Comparison of ENCODE assay signal across 13 cellular contexts in the genomic region with DNA sequence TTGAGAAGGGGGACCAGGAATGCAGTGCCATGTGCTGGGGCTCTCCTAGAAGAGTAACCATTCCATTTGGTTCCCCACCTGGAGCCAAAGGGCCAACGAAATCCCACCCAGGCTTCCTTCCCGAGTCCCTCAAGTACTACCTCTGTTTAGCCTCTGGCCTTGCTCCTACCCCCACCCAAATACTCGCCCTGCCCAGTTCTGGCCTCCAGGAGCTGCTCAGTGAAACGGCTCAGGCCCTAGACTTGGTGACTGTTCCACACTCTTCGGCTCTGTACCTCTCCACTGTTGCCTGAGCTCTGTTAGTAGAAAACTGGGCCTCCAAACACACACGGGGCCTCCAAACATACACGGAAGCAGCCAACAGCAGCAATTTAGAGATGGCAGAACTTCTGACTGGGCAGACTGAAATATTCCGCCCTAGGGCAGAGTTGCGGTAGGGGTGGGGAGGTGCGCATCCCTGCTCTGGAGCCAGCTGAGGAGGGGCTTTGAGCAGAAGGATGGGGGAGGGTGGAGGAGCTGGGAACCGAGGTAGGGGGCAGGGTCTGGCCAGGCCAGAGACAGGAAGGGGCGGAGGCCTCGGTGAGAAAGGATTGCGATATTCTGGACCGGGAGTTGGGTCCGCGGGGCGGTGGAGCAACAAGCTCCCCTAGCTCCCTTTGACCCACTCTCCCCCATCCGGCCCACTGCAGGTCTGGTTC. TPM values are rescaled to one million over a fixed set of nuclear protein-coding genes. Genes with fewer than 3 reads are reported as not detected.
DNase-seq lines count a peak whose midpoint lies in the region; ATAC-seq lines count a peak whose summit lies in the region.
"Had no signal": no experiment of that assay in that cellular context is flagged by ENCODE, and none has a peak within 500 bp of the region (broad histone marks: within the 10 kb centered on the region; RNA-seq: fewer than 3 reads in every experiment).

No MANE protein-coding gene starts in this region.

- no peaks in the 10 kb centered on the region for H3K9me3 Mint-ChIP-seq in activated naive CD4-positive, alpha-beta T cell treated with anti-CD3 and anti-CD28 coated beads, Interleukin-2, amount 10 ng/mL, durations not matched to agents 7 days and 5 days
- peaks cover 1% of the 10 kb centered on the region for H3K9me3 Mint-ChIP-seq in activated T-helper 1 cell treated with anti-CD3 and anti-CD28 coated beads, Interleukin-12 subunit alpha, Interleukin-12 subunit beta, Interleukin-2, Interleukin-4 antibody, amounts not matched to agents 30 ng/mL and 10 ng/mL and 1 ng/mL, durations not matched to agents 14 hours and 24 hours and 36 hours
- peaks cover 0 to 4% (median under 1%) of the 10 kb centered on the region in 6 donors for H3K9me3 Mint-ChIP-seq in immature natural killer cell
- H3K9me3 Mint-ChIP-seq in stimulated activated memory B cell treated with anti-CD40 and anti-IgM and Interleukin-4, amounts not matched to agents 10 μg/mL and 1 μg/mL and 100 μg/mL, for 72 hours, result peaks cover 8% of the 10 kb centered on the region

- H3K36me3 Mint-ChIP-seq in activated naive CD4-positive, alpha-beta T cell treated with anti-CD3 and anti-CD28 coated beads, Interleukin-2, amount 10 ng/mL, durations not matched to agents 7 days and 5 days, result peaks cover 11% of the 10 kb centered on the region
- H3K36me3 Mint-ChIP-seq in activated T-helper 1 cell treated with anti-CD3 and anti-CD28 coated beads, Interleukin-12 subunit alpha, Interleukin-12 subunit beta, Interleukin-2, Interleukin-4 antibody, amounts not matched to agents 30 ng/mL and 10 ng/mL and 1 ng/mL, durations not matched to agents 14 hours and 24 hours and 36 hours (ENCODE audit: low read depth), result peaks cover 7% of the 10 kb centered on the region
- H3K36me3 Mint-ChIP-seq in immature natural killer cell, result peaks cover 0 to 1% (median 0%) of the 10 kb centered on the region in 3 donors
- H3K36me3 Mint-ChIP-seq in stimulated activated memory B cell treated with anti-CD40 and anti-IgM and Interleukin-4, amounts not matched to agents 10 μg/mL and 1 μg/mL and 100 μg/mL, for 72 hours, result no peaks in the 10 kb centered on the region

- peak overlapping the region; percentile 55 for H3K4me3 Mint-ChIP-seq in activated naive CD4-positive, alpha-beta T cell treated with anti-CD3 and anti-CD28 coated beads, Interleukin-2, amount 10 ng/mL, durations not matched to agents 7 days and 5 days
- H3K4me3 Mint-ChIP-seq in activated T-helper 1 cell treated with anti-CD3 and anti-CD28 coated beads, Interleukin-12 subunit alpha, Interleukin-12 subunit beta, Interleukin-2, Interleukin-4 antibody, amounts not matched to agents 30 ng/mL and 10 ng/mL and 1 ng/mL, durations not matched to agents 14 hours and 24 hours and 36 hours, result peak overlapping the region; percentile 29
- peak overlapping the region in 4 of 5 donors; percentile 60 to 84 (median 74) for H3K4me3 Mint-ChIP-seq in immature natural killer cell
- H3K4me3 Mint-ChIP-seq in stimulated activated memory B cell treated with anti-CD40 and anti-IgM and Interleukin-4, amounts not matched to agents 10 μg/mL and 1 μg/mL and 100 μg/mL, for 72 hours, result peak overlapping the region; percentile 45

- H3K27ac Mint-ChIP-seq in activated naive CD4-positive, alpha-beta T cell treated with anti-CD3 and anti-CD28 coated beads, Interleukin-2, amount 10 ng/mL, durations not matched to agents 7 days and 5 days, result no peak overlapping the region
- no peak overlapping the region for H3K27ac Mint-ChIP-seq in activated T-helper 1 cell treated with anti-CD3 and anti-CD28 coated beads, Interleukin-12 subunit alpha, Interleukin-12 subunit beta, Interleukin-2, Interleukin-4 antibody, amounts not matched to agents 30 ng/mL and 10 ng/mL and 1 ng/mL, durations not matched to agents 14 hours and 24 hours and 36 hours
- no peak overlapping the region for H3K27ac Mint-ChIP-seq in immature natural killer cell
- no peak overlapping the region for H3K27ac Mint-ChIP-seq in stimulated activated memory B cell treated with anti-CD40 and anti-IgM and Interleukin-4, amounts not matched to agents 10 μg/mL and 1 μg/mL and 100 μg/mL, for 72 hours

- intact Hi-C loops in activated T-helper 1 cell treated with anti-CD3 and anti-CD28 coated beads, Interleukin-12 subunit alpha, Interleukin-12 subunit beta, Interleukin-2, Interleukin-4 antibody, amounts not matched to agents 30 ng/mL and 10 ng/mL and 1 ng/mL, durations not matched to agents 14 hours and 24 hours and 36 hours (cut with micrococcal nuclease), result no loop called here

- H3K4me3 ChIP-seq in HAP-1, result no peak overlapping the region
- H3K4me3 ChIP-seq: PC-9 had no signal

- peaks cover 98% of the 10 kb centered on the region for H3K27me3 Mint-ChIP-seq in activated naive CD4-positive, alpha-beta T cell treated with anti-CD3 and anti-CD28 coated beads, Interleukin-2, amount 10 ng/mL, durations not matched to agents 7 days and 5 days
- peaks cover 71% of the 10 kb centered on the region for H3K27me3 Mint-ChIP-seq in activated T-helper 1 cell treated with anti-CD3 and anti-CD28 coated beads, Interleukin-12 subunit alpha, Interleukin-12 subunit beta, Interleukin-2, Interleukin-4 antibody, amounts not matched to agents 30 ng/mL and 10 ng/mL and 1 ng/mL, durations not matched to agents 14 hours and 24 hours and 36 hours (ENCODE audit: insufficient read depth)
- peaks cover 23 to 39% (median 32%) of the 10 kb centered on the region in 3 donors for H3K27me3 Mint-ChIP-seq in immature natural killer cell (ENCODE audit: low read depth in 3 of 3)
- peaks cover 86% of the 10 kb centered on the region for H3K27me3 Mint-ChIP-seq in stimulated activated memory B cell treated with anti-CD40 and anti-IgM and Interleukin-4, amounts not matched to agents 10 μg/mL and 1 μg/mL and 100 μg/mL, for 72 hours

- CTCF ChIA-PET in activated naive CD4-positive, alpha-beta T cell treated with anti-CD3 and anti-CD28 coated beads, Interleukin-2, amount 10 ng/mL, durations not matched to agents 7 days and 5 days (lab: Charles Lee), result no interaction called here

- no peaks in the 10 kb centered on the region for H3K4me1 ChIP-seq in HAP-1

- no peaks in the 10 kb centered on the region for H3K27me3 ChIP-seq in HAP-1 (ENCODE audit: low read depth)

- H3K9me3 ChIP-seq in HAP-1, result no peaks in the 10 kb centered on the region

- no peak for DNase-seq in activated naive CD4-positive, alpha-beta T cell treated with anti-CD3 and anti-CD28 coated beads, Interleukin-2, amount 10 ng/mL, durations not matched to agents 7 days and 5 days
- no peak for DNase-seq in activated naive CD4-positive, alpha-beta T cell (lab: John Stamatoyannopoulos, UW)
- no peak for DNase-seq in activated T-helper 1 cell treated with anti-CD3 and anti-CD28 coated beads, Interleukin-12 subunit alpha, Interleukin-12 subunit beta, Interleukin-2, Interleukin-4 antibody, amounts not matched to agents 30 ng/mL and 10 ng/mL and 1 ng/mL, durations not matched to agents 14 hours and 24 hours and 36 hours (ENCODE audit: low spot score)
- DNase-seq in immature natural killer cell, result no peak
- no peak for DNase-seq in HAP-1 (ENCODE audit: low spot score in 2 of 2)
- no peak for DNase-seq in NCI-H82 treated with DMSO at 0.1 percent for 48 hours (lab: John Stamatoyannopoulos, UW; ENCODE audit: unreplicated experiment)
- DNase-seq: activated CD4-positive, alpha-beta T cell treated with anti-CD3 and anti-CD28 coated beads for 4 hours; NCI-H1092 treated with DMSO at 0.1 percent for 48 hours; nucleus accumbens; PC-9 had no signal

- H3K4me1 Mint-ChIP-seq in activated naive CD4-positive, alpha-beta T cell treated with anti-CD3 and anti-CD28 coated beads, Interleukin-2, amount 10 ng/mL, durations not matched to agents 7 days and 5 days, result peaks cover 66% of the 10 kb centered on the region
- peaks cover 43% of the 10 kb centered on the region for H3K4me1 Mint-ChIP-seq in activated T-helper 1 cell treated with anti-CD3 and anti-CD28 coated beads, Interleukin-12 subunit alpha, Interleukin-12 subunit beta, Interleukin-2, Interleukin-4 antibody, amounts not matched to agents 30 ng/mL and 10 ng/mL and 1 ng/mL, durations not matched to agents 14 hours and 24 hours and 36 hours (ENCODE audit: low read depth)
- peaks cover 50 to 65% of the 10 kb centered on the region in 2 donors for H3K4me1 Mint-ChIP-seq in immature natural killer cell
- peaks cover 78% of the 10 kb centered on the region for H3K4me1 Mint-ChIP-seq in stimulated activated memory B cell treated with anti-CD40 and anti-IgM and Interleukin-4, amounts not matched to agents 10 μg/mL and 1 μg/mL and 100 μg/mL, for 72 hours

- peaks cover 50% of the 10 kb centered on the region for H3K36me3 ChIP-seq in HAP-1 (replicated peaks)
- H3K36me3 ChIP-seq: BLaER1 treated with 17β-estradiol and CSF1 and Interleukin-3, amounts not matched to agents 10 nM and 100 nM had no signal

- in situ Hi-C loops in HAP-1 (cut with MboI; ENCODE audit: low sequenced_read_pairs), result no loop called here

- no peak for ATAC-seq in stimulated activated memory B cell treated with anti-CD40 and anti-IgM and Interleukin-4, amounts not matched to agents 10 μg/mL and 1 μg/mL and 100 μg/mL, for 72 hours
- ATAC-seq in GM21360 (IDR thresholded peaks at IDR 0.05; ENCODE audit: unreplicated experiment), result no peak

RNA-seq across cellular contexts. Expression of a gene that starts 4.3 kb away (rescaled TPM):
- 0.31 TPM in 1 of 2 replicates, not detected in the other for total RNA-seq in activated T-helper 1 cell treated with anti-CD3 and anti-CD28 coated beads, Interleukin-12 subunit alpha, Interleukin-12 subunit beta, Interleukin-2, Interleukin-4 antibody, amounts not matched to agents 30 ng/mL and 10 ng/mL and 1 ng/mL, durations not matched to agents 14 hours and 24 hours and 36 hours
- not detected for polyA plus RNA-seq in immature natural killer cell
